ENCODE assay signal across 12 cellular contexts in the genomic region with DNA sequence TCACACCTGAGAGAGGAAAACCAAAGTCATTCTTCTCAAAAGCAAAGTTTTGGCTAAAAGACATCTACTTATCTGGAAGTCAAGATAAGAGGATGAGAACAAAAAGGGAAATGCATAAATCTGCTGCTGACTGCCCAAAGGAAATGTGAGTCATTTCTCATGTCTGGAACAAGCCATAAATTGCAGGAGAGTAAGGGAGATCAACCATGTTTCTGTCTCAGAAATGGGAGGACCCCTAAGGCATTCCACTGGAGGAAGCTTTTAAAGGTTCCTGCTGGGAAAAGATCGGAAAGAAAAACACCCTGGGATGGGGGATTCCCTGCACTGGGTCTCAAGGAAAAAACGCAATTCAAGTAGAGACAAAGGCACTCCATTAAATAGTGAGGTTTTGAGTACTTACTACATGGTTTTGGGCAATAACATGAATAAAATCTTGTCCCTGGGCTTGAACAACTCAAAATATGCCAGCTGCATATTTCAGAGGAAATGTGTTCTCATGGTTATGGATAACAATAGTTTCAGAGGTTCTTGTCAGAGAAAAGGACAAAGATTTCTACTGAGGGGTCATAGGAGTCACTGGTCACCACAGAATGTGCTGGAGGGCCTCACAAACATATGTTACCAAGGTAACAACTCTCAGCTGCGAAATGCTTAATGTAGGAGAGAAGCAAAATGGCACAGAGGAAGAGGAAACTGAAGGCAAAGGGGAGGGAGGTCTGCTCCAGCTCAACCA.
DNase-seq lines count a peak whose midpoint lies in the region; ATAC-seq and TF ChIP-seq lines count a peak whose summit lies in the region.
"Had no signal": no experiment of that assay in that cellular context is flagged by ENCODE, and none has a peak within 500 bp of the region (broad histone marks: within the 10 kb centered on the region; RNA-seq: fewer than 3 reads in every experiment).

No MANE protein-coding gene starts in this region.

- ATAC-seq in GM21786 (IDR thresholded peaks at IDR 0.05; ENCODE audit: unreplicated experiment): no peak

- H3K4me3 ChIP-seq in AG10803 (ENCODE audit: low read length): no peak overlapping the region
- H3K4me3 ChIP-seq in brain microvascular endothelial cell (ENCODE audit: low read depth, low read length): no peak overlapping the region
- H3K4me3 ChIP-seq: colonic mucosa, SJSA1 had no signal

- H3K27me3 ChIP-seq in brain microvascular endothelial cell (replicated peaks): no peaks in the 10 kb centered on the region
- H3K27me3 ChIP-seq: colonic mucosa, SJSA1 had no signal

- no peaks in the 10 kb centered on the region for H3K36me3 ChIP-seq in brain microvascular endothelial cell (replicated peaks)
- H3K36me3 ChIP-seq: colonic mucosa, SJSA1 had no signal

- TF ChIP-seq CTCF in AG10803 (conservative IDR thresholded peaks at IDR 0.05; ENCODE audit: low read length) (no peak), brain microvascular endothelial cell (IDR thresholded peaks at IDR 0.05; ENCODE audit: low read depth, low read length, missing control alignments) (no peak)

- DNase-seq in AG10803 (ENCODE audit: low read depth) (peak; percentile 31), Kasumi-1 (lab: John Stamatoyannopoulos, UW) (peak; percentile 39 to 40), brain microvascular endothelial cell (peak; percentile 62), left kidney (ENCODE audit: low read depth, low spot score) (peak; percentile 40), retina (no peak), RPMI8226 (no peak)
- DNase-seq in stimulated activated naive CD4-positive, alpha-beta T cell (lab: John Stamatoyannopoulos, UW): no peak
- DNase-seq: colonic mucosa, kidney, NCI-H146 had no signal

- peak overlapping the region; percentile 96 for H3K27ac ChIP-seq in brain microvascular endothelial cell
- H3K27ac ChIP-seq: colonic mucosa, SJSA1 had no signal

- in situ Hi-C loops in brain microvascular endothelial cell (cut with HindIII; ENCODE audit: low pct_ligation_motif_present, low sequenced_read_pairs): no loop called here

Comparison
In these comparisons a context has a peak if more than half of its experiments do, and no peak if none do; other contexts are left out.
1. DNase-seq: peak in AG10803 (single experiment), Kasumi-1 (2 of 2), brain microvascular endothelial cell (single experiment) and left kidney (single experiment); none in stimulated activated naive CD4-positive, alpha-beta T cell (0 of 6), retina (single experiment) and RPMI8226 (single experiment).